10 cellular contexts compared by ENCODE assay signal in genomic region chr11:61718046-61718531, GRCh38. TPM values are rescaled to one million over a fixed set of nuclear protein-coding genes. Genes with fewer than 3 reads are reported as not detected.
DNase-seq lines count a peak whose midpoint lies in the region; ATAC-seq, FAIRE-seq and TF ChIP-seq lines count a peak whose summit lies in the region.
"Had no signal": no experiment of that assay in that cellular context is flagged by ENCODE, and none has a peak within 500 bp of the region (broad histone marks: within the 10 kb centered on the region; RNA-seq: fewer than 3 reads in every experiment).

No MANE protein-coding gene starts in this region.

- ATAC-seq in right cardiac atrium (peak; percentile 22 to 31), HG02973 (IDR thresholded peaks at IDR 0.05; ENCODE audit: unreplicated experiment) (no peak)

- H3K27ac ChIP-seq in right cardiac atrium (ENCODE audit: low read length) = no peak overlapping the region

- DNase-seq in BJ (ENCODE audit: low read depth) = no peak
- DNase-seq in adipocyte (ENCODE audit: low read depth) = no peak
- no peak for DNase-seq in right cardiac atrium
- peak; percentile 47 for DNase-seq in retina
- DNase-seq in NCI-H1105 treated with DMSO at 0.1 percent for 48 hours (lab: John Stamatoyannopoulos, UW) = no peak
- no peak for DNase-seq in D721Med (ENCODE audit: insufficient read length, low spot score)
- no peak for DNase-seq in stimulated activated CD8-positive, alpha-beta memory T cell treated with anti-CD3 and anti-CD28 coated beads, Interleukin-4, amount 100 ng/mL, for 48 hours
- DNase-seq: NCI-H2107; stimulated activated CD4-positive, alpha-beta T cell treated with anti-CD3 and anti-CD28 coated beads, Interleukin-12 subunit alpha, Interleukin-12 subunit beta, amount 100 ng/mL, for 4 hours had no signal

- FAIRE-seq in D721Med (lab: Jason Lieb, UNC) = no peak

- H3K4me3 ChIP-seq in BJ (ENCODE audit: low read depth, low read length) = peak overlapping the region; percentile 54
- peak overlapping the region; percentile 27 for H3K4me3 ChIP-seq in adipocyte (ENCODE audit: low read length)
- H3K4me3 ChIP-seq in right cardiac atrium (ENCODE audit: low read length) = peak overlapping the region; percentile 24

- intact Hi-C loops in right cardiac atrium (cut with DNase I) = no loop called here

- H3K9me3 ChIP-seq in adipocyte (ENCODE audit: control insufficient read depth, low read length) (no peaks in the 10 kb centered on the region), right cardiac atrium (ENCODE audit: control insufficient read depth, low read length) (no peaks in the 10 kb centered on the region)

- CTCF ChIA-PET in BJ (lab: Yijun Ruan, JAX) = interaction anchor here (1.1 to 4.6 kb wide), 4 partner anchors 15 to 73 kb away, joined by 3 to 33 read pairs (median 3); no protein-coding TSS in a partner anchor

- H3K36me3 ChIP-seq in BJ (ENCODE audit: control insufficient read depth, insufficient read depth, low read length) (peaks cover 5% of the 10 kb centered on the region), adipocyte (ENCODE audit: control insufficient read depth, insufficient read depth, low read length, severe bottlenecking) (no peaks in the 10 kb centered on the region)

- no peaks in the 10 kb centered on the region for H3K27me3 ChIP-seq in BJ (ENCODE audit: control insufficient read depth, insufficient read depth, low read length)
- H3K27me3 ChIP-seq in adipocyte (replicated peaks; ENCODE audit: control insufficient read depth, insufficient read depth, low read length) = no peaks in the 10 kb centered on the region
- H3K27me3 ChIP-seq in right cardiac atrium (ENCODE audit: control insufficient read depth, insufficient read depth) = no peaks in the 10 kb centered on the region

- POLR2A ChIA-PET in BJ (lab: Charles Lee) = interaction anchor here (0.5 to 0.7 kb wide), 5 partner anchors 9 to 356 kb away, joined by 3 to 6 read pairs (median 5); partner anchors contain the start of genes CYB561A3 and TMEM138

- 14% methylated on average over 9 of the region's 9 CpGs for WGBS in right cardiac atrium

- H3K4me1 ChIP-seq in adipocyte (ENCODE audit: control insufficient read depth, insufficient read depth, low read length) (no peaks in the 10 kb centered on the region), right cardiac atrium (ENCODE audit: control insufficient read depth, insufficient read depth, low read length) (peaks cover 4% of the 10 kb centered on the region)

- no peak for TF ChIP-seq CTCF in BJ (IDR thresholded peaks at IDR 0.05; ENCODE audit: insufficient read depth, low read depth, low read length)
- no peak for TF ChIP-seq CTCF in D721Med (IDR thresholded peaks at IDR 0.05; ENCODE audit: insufficient read depth, missing control alignments)

- peak overlapping the region; percentile 54 for H3K9ac ChIP-seq in adipocyte (ENCODE audit: low read length)

RNA-seq across cellular contexts. Expression of gene MYRF, which starts 34.3 kb away (rescaled TPM):
- polyA plus RNA-seq in BJ (2011; rRNA removed) (0.33 and 0.45 TPM in 2 replicates), right cardiac atrium (0.70 TPM)
- polyA minus RNA-seq in BJ (2011; rRNA and poly(A)+ RNA removed) = 0.36 and 0.57 TPM in 2 replicates
- total RNA-seq in right cardiac atrium = 1 to 10 TPM in 3 of 4 donors, under 1 TPM in 1; 0.62 to 1.9 (median 1.4) TPM

RNA-seq across cellular contexts. Expression of gene DAGLA, which starts 37.9 kb away (rescaled TPM):
- polyA plus RNA-seq in BJ (2011; rRNA removed) (1.1 and 2.5 TPM in 2 replicates), right cardiac atrium (3.7 TPM)
- polyA minus RNA-seq in BJ (2011; rRNA and poly(A)+ RNA removed) = 2.6 and 3.4 TPM in 2 replicates
- 1 to 10 TPM; 4.1 to 7.2 (median 6.1) TPM for total RNA-seq in right cardiac atrium
